Comparison of ENCODE assay signal across 22 cellular contexts in genomic region chr7:89549768-89550167, GRCh38.
"Had no signal": no experiment of that assay in that cellular context is flagged by ENCODE, and none has a peak within 500 bp of the region (broad histone marks: within the 10 kb centered on the region; RNA-seq: fewer than 3 reads in every experiment).

No MANE protein-coding gene starts in this region.

- DNase-seq: colonic mucosa; dermis blood vessel endothelial cell; effector CD4-positive, alpha-beta T cell; erythroblast; foreskin keratinocyte; immature natural killer cell; kidney; left cardiac atrium; left ventricle myocardium superior; mesenchymal stem cell; naive B cell; psoas muscle; sigmoid colon; stimulated activated CD4-positive, alpha-beta T cell treated with anti-CD3 and anti-CD28 coated beads, Interleukin-2, amount 100 ng/mL, for 24 hours; stimulated activated naive CD4-positive, alpha-beta T cell treated with Interleukin-2 at 50 U/mL for 16 hours; tibial artery; upper lobe of left lung; uterus had no signal

- H3K4me3 ChIP-seq: colonic mucosa, lung, psoas muscle, sigmoid colon, skin epidermis, tibial artery, upper lobe of left lung, uterus had no signal

- H3K36me3 ChIP-seq: colonic mucosa, sigmoid colon, tibial artery, upper lobe of left lung, uterus had no signal

- H3K27ac ChIP-seq: colonic mucosa, foreskin keratinocyte, parathyroid adenoma, psoas muscle, sigmoid colon, skin epidermis, tibial artery, upper lobe of left lung, uterus had no signal

- H3K9me3 ChIP-seq: colonic mucosa, psoas muscle, sigmoid colon, tibial artery, upper lobe of left lung, uterus had no signal

- ATAC-seq: foreskin keratinocyte, left cardiac atrium, left ventricle myocardium superior, psoas muscle had no signal

- H3K4me1 ChIP-seq: colonic mucosa, foreskin keratinocyte, parathyroid adenoma, psoas muscle, sigmoid colon, tibial artery, upper lobe of left lung, uterus had no signal

- H3K9ac ChIP-seq: parathyroid adenoma had no signal

- H2AFZ ChIP-seq: parathyroid adenoma had no signal

- FAIRE-seq: endothelial cell of umbilical vein, kidney had no signal

- H3K27me3 ChIP-seq: colonic mucosa, foreskin keratinocyte, sigmoid colon, tibial artery, upper lobe of left lung, uterus had no signal

- H3K79me2 ChIP-seq: parathyroid adenoma had no signal
